1 cellular context compared by ENCODE assay signal in the genomic region with DNA sequence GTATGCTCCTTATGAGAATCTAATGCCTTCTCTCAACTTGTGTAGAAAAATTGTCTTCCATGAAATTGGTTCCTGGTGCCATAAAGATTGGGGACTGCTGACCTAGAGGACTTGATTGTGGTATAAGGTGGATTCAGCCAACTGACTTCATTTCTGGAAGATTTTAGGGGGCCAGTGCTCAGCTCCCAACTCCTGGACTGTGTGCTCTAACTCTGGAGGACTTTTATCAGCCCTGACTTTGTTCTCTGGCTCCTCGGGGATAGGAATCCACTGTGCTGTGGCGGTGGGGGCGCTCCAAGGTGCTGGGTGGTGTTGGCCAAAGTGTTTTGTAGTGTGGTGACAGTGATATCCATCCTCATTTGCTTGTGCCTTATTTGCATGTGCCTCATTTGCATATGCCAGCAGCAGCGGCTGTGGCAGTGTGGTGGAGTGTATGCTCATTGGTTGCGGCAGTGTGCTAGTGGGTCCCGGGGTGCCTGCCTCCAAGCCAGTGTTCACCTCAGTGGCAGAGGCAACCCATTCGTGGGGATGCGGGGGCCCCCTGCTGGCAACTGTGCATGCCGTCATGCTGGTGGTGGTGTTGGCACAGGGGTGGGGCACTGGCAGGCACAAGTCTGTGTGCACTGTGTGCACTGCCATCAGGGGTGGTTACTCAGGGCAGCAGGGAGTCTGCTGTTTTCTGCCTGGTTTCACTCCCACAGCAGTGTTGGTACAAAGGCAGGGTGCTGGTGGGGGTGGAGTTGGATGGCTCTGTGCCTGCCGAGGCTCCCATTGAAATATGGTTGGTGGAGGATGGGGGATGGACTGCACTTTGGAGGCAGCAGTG.
TF ChIP-seq lines count a peak whose summit lies in the region.

No MANE protein-coding gene starts in this region.

TF ChIP-seq in GM12878, 131 proteins besides CTCF, POLR2A, EP300 and RAD21 (continued from another document):
- TF ChIP-seq, protein P1, sequence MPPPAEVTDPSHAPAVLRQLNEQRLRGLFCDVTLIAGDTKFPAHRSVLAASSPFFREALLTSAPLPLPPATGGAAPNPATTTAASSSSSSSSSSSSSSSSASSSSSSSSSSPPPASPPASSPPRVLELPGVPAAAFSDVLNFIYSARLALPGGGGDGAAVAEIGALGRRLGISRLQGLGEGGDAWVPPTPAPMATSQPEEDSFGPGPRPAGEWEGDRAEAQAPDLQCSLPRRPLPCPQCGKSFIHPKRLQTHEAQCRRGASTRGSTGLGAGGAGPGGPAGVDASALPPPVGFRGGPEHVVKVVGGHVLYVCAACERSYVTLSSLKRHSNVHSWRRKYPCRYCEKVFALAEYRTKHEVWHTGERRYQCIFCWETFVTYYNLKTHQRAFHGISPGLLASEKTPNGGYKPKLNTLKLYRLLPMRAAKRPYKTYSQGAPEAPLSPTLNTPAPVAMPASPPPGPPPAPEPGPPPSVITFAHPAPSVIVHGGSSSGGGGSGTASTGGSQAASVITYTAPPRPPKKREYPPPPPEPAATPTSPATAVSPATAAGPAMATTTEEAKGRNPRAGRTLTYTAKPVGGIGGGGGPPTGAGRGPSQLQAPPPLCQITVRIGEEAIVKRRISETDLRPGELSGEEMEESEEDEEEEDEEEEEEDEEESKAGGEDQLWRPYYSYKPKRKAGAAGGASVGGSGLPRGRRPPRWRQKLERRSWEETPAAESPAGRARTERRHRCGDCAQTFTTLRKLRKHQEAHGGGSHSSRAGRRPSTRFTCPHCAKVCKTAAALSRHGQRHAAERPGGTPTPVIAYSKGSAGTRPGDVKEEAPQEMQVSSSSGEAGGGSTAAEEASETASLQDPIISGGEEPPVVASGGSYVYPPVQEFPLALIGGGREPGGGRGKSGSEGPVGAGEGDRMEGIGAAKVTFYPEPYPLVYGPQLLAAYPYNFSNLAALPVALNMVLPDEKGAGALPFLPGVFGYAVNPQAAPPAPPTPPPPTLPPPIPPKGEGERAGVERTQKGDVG (CRISPR knock-in tag; IDR thresholded peaks at IDR 0.05): no peak
- TF ChIP-seq KLF5 (IDR thresholded peaks at IDR 0.05; ENCODE audit: partially characterized antibody): no peak
TF ChIP-seq in GM12878: peak in this region for 1.
